ENCODE assay signal across 15 cellular contexts in the genomic region with DNA sequence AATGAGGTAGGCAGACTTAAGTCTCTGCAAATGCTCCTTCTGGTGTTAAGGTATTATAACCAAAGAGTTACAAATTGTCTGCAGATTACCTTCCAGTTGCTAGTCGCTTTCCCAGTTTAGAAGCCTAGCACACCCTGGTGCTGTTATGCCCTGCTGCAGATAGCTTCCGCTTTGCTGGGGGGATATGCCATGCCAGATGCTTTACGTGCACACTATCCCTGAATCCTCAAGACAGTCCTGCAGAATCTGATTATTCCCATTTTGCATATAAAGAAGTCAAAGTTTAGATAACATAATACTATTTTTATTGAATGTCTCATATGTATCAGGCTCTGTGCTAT.
DNase-seq lines count a peak whose midpoint lies in the region; ATAC-seq and TF ChIP-seq lines count a peak whose summit lies in the region.
"Had no signal": no experiment of that assay in that cellular context is flagged by ENCODE, and none has a peak within 500 bp of the region (broad histone marks: within the 10 kb centered on the region; RNA-seq: fewer than 3 reads in every experiment).

No MANE protein-coding gene starts in this region.

- no peaks in the 10 kb centered on the region for H3K27me3 Mint-ChIP-seq in activated naive CD8-positive, alpha-beta T cell
- no peaks in the 10 kb centered on the region for H3K27me3 Mint-ChIP-seq in activated T-helper 17 cell treated with anti-CD3 and anti-CD28 coated beads, Interleukin-2, amount 50 U/mL, for 72 hours

- DNase-seq in DND-41 (no peak), lower lobe of right lung (no peak), SW 1271 (lab: John Stamatoyannopoulos, UW) (no peak), UCSD-AML1 (lab: John Stamatoyannopoulos, UW; ENCODE audit: unreplicated experiment) (no peak)
- DNase-seq: activated effector memory CD4-positive, alpha-beta T cell treated with anti-CD3 and anti-CD28 coated beads, Interleukin-2, amount 50 U/mL, for 16 hours; anterior cingulate cortex; colonic mucosa; COR-L47; NCI-H774; occipital lobe; trophoblast cell had no signal

- H3K27ac ChIP-seq in DND-41 (ENCODE audit: low read length), result 0 out of 2 replicates have a peak overlapping the region, but pooled peaks have one; percentile 88
- H3K27ac ChIP-seq in lower lobe of right lung, result peak overlapping the region; percentile 77
- peak overlapping the region; percentile 87 for H3K27ac ChIP-seq in subcutaneous abdominal adipose tissue (ENCODE audit: low read depth, low read length)
- H3K27ac ChIP-seq: colonic mucosa, SJSA1 had no signal

- H3K4me1 ChIP-seq in DND-41 (ENCODE audit: insufficient read depth, low read length) (peaks cover 42% of the 10 kb centered on the region), lower lobe of right lung (peaks cover 100% of the 10 kb centered on the region), subcutaneous abdominal adipose tissue (ENCODE audit: control insufficient read depth in 5 of 5, insufficient read depth in 5 of 5, low read length in 5 of 5) (peaks cover 3 to 95% (median 92%) of the 10 kb centered on the region in 5 donors)

- H3K36me3 Mint-ChIP-seq in activated naive CD8-positive, alpha-beta T cell, result peaks cover 19% of the 10 kb centered on the region
- peaks cover 38% of the 10 kb centered on the region for H3K36me3 Mint-ChIP-seq in activated T-helper 17 cell treated with anti-CD3 and anti-CD28 coated beads, Interleukin-2, amount 50 U/mL, for 72 hours (ENCODE audit: low read depth)

- H3K4me3 Mint-ChIP-seq in activated naive CD8-positive, alpha-beta T cell, result no peak overlapping the region
- H3K4me3 Mint-ChIP-seq in activated T-helper 17 cell treated with anti-CD3 and anti-CD28 coated beads, Interleukin-2, amount 50 U/mL, for 72 hours, result no peak overlapping the region

- H3K4me1 Mint-ChIP-seq in activated naive CD8-positive, alpha-beta T cell (ENCODE audit: low read depth), result peaks cover 94% of the 10 kb centered on the region
- peaks cover 52% of the 10 kb centered on the region for H3K4me1 Mint-ChIP-seq in activated T-helper 17 cell treated with anti-CD3 and anti-CD28 coated beads, Interleukin-2, amount 50 U/mL, for 72 hours

- ATAC-seq in DND-41 (ENCODE audit: insufficient read depth, low read depth), result no peak
- no peak for ATAC-seq in lower lobe of right lung
- no peak for ATAC-seq in activated T-helper 17 cell treated with anti-CD3 and anti-CD28 coated beads, Interleukin-2, amount 50 U/mL, for 72 hours (replicated peaks)

- H3K4me3 ChIP-seq in DND-41 (ENCODE audit: low read depth in 1 of 2, low read length in 2 of 2) (no peak overlapping the region), lower lobe of right lung (no peak overlapping the region), subcutaneous abdominal adipose tissue (ENCODE audit: low read depth in 1 of 5, low read length in 5 of 5) (no peak overlapping the region)
- H3K4me3 ChIP-seq: colonic mucosa, SJSA1 had no signal

- no peak overlapping the region for H2AFZ ChIP-seq in DND-41 (ENCODE audit: low read depth, low read length)

- H3K27ac Mint-ChIP-seq in activated naive CD8-positive, alpha-beta T cell, result peak overlapping the region; percentile 99
- no peak overlapping the region for H3K27ac Mint-ChIP-seq in activated T-helper 17 cell treated with anti-CD3 and anti-CD28 coated beads, Interleukin-2, amount 50 U/mL, for 72 hours

- H3K27me3 ChIP-seq in DND-41 (ENCODE audit: insufficient read depth, low read length, poor library complexity), result no peaks in the 10 kb centered on the region
- H3K27me3 ChIP-seq in lower lobe of right lung (ENCODE audit: low read depth), result no peaks in the 10 kb centered on the region
- H3K27me3 ChIP-seq in subcutaneous abdominal adipose tissue (ENCODE audit: control insufficient read depth in 5 of 5, insufficient read depth in 4 of 5, low read length in 5 of 5), result no peaks in the 10 kb centered on the region
- H3K27me3 ChIP-seq: colonic mucosa, SJSA1 had no signal

- H3K36me3 ChIP-seq in DND-41 (ENCODE audit: insufficient read depth, low read length), result peaks cover 6% of the 10 kb centered on the region
- peaks cover 7% of the 10 kb centered on the region for H3K36me3 ChIP-seq in lower lobe of right lung
- peaks cover 0 to 6% (median 0%) of the 10 kb centered on the region in 5 donors for H3K36me3 ChIP-seq in subcutaneous abdominal adipose tissue (ENCODE audit: control insufficient read depth in 5 of 5, insufficient read depth in 5 of 5, low read length in 5 of 5)
- H3K36me3 ChIP-seq: colonic mucosa, SJSA1 had no signal

- no peaks in the 10 kb centered on the region for H3K79me2 ChIP-seq in DND-41 (ENCODE audit: insufficient read depth, low read length)

- intact Hi-C loops in lower lobe of right lung (cut with DNase I), result no loop called here

- H3K9ac ChIP-seq in DND-41 (ENCODE audit: low read depth, low read length) (no peak overlapping the region), subcutaneous abdominal adipose tissue (ENCODE audit: low read length in 5 of 5) (peak overlapping the region in 1 of 5 donors; percentile 3)

- H3K4me2 ChIP-seq in DND-41 (ENCODE audit: insufficient read depth, low read length), result no peak overlapping the region

- H4K20me1 ChIP-seq in DND-41 (ENCODE audit: insufficient read depth, low read length), result no peaks in the 10 kb centered on the region

- H3K9me3 ChIP-seq in DND-41 (ENCODE audit: insufficient read depth, low read length, severe bottlenecking) (no peaks in the 10 kb centered on the region), lower lobe of right lung (no peaks in the 10 kb centered on the region), subcutaneous abdominal adipose tissue (ENCODE audit: control insufficient read depth in 5 of 5, low read length in 5 of 5) (no peaks in the 10 kb centered on the region)
- H3K9me3 ChIP-seq: colonic mucosa, SJSA1 had no signal

- TF ChIP-seq CTCF in DND-41 (IDR thresholded peaks at IDR 0.05; ENCODE audit: borderline replicate concordance, extremely low read depth, low read length, poor library complexity, severe bottlenecking) (no peak), lower lobe of right lung (IDR thresholded peaks at IDR 0.05) (no peak)

- H3K9me3 Mint-ChIP-seq in activated naive CD8-positive, alpha-beta T cell (ENCODE audit: low read depth), result no peaks in the 10 kb centered on the region
- no peaks in the 10 kb centered on the region for H3K9me3 Mint-ChIP-seq in activated T-helper 17 cell treated with anti-CD3 and anti-CD28 coated beads, Interleukin-2, amount 50 U/mL, for 72 hours
